ENCODE assay signal across 1 cellular context in the genomic region with DNA sequence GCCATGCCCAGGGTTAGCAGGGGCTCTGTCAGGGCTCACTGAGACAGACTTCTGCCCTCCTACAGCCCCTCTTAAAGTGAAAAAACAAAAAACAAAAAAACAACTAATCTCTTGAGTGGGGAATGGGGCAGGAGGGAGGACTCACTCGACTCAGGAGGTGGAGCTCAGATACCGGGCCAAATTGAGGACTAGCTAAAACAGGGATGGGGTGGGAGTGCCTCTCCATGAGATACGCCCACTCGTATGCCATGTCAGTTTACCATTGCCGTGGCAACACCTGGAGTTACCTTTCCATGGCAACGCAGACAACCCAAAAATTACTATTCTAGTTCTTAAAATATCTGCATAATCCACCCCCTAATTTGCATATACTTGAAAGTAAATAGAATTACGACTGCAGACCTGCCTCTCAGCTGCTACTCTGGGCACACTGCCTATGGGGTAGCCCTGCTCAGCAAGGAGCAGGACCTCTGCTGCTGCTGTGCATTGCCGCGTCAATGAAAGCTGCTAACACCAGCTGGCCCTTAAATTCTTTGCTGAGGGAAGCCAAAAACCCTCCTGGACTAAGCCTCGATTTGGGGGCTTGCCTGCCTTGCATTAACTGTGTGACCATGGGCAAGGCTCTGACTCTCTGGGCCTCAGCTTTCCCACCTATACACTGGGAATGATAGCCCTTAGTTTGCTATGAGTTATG.
A peak's percentile ranks its signal among the peaks of the same experiment; 100 is the strongest.
TF ChIP-seq lines count a peak whose summit lies in the region.

No MANE protein-coding gene starts in this region.

TF ChIP-seq in HEK293, 187 proteins besides CTCF, POLR2A, EP300 and RAD21 (continued from another document):
- peak; percentile 16; the same call in 1 of the 2 replicates for TF ChIP-seq KLF1 (tag by site-specific recombination; IDR thresholded peaks at IDR 0.05)
- TF ChIP-seq SP2 (tag by site-specific recombination; IDR thresholded peaks at IDR 0.05) = peak; percentile 51
- no peak for TF ChIP-seq ZNF248 (tag by site-specific recombination; IDR thresholded peaks at IDR 0.05)
- TF ChIP-seq, protein P1, sequence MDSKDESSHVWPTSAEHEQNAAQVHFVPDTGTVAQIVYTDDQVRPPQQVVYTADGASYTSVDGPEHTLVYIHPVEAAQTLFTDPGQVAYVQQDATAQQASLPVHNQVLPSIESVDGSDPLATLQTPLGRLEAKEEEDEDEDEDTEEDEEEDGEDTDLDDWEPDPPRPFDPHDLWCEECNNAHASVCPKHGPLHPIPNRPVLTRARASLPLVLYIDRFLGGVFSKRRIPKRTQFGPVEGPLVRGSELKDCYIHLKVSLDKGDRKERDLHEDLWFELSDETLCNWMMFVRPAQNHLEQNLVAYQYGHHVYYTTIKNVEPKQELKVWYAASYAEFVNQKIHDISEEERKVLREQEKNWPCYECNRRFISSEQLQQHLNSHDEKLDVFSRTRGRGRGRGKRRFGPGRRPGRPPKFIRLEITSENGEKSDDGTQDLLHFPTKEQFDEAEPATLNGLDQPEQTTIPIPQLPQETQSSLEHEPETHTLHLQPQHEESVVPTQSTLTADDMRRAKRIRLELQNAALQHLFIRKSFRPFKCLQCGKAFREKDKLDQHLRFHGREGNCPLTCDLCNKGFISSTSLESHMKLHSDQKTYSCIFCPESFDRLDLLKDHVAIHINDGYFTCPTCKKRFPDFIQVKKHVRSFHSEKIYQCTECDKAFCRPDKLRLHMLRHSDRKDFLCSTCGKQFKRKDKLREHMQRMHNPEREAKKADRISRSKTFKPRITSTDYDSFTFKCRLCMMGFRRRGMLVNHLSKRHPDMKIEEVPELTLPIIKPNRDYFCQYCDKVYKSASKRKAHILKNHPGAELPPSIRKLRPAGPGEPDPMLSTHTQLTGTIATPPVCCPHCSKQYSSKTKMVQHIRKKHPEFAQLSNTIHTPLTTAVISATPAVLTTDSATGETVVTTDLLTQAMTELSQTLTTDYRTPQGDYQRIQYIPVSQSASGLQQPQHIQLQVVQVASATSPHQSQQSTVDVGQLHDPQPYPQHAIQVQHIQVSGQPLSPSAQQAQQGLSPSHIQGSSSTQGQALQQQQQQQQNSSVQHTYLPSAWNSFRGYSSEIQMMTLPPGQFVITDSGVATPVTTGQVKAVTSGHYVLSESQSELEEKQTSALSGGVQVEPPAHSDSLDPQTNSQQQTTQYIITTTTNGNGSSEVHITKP (tag by site-specific recombination; IDR thresholded peaks at IDR 0.05) = 0 out of 2 replicates have a peak, but pooled peaks have one; percentile 21
- no peak for TF ChIP-seq ZNF837 (tag by site-specific recombination; IDR thresholded peaks at IDR 0.05)
